1 cellular context compared by ENCODE assay signal in the genomic region with DNA sequence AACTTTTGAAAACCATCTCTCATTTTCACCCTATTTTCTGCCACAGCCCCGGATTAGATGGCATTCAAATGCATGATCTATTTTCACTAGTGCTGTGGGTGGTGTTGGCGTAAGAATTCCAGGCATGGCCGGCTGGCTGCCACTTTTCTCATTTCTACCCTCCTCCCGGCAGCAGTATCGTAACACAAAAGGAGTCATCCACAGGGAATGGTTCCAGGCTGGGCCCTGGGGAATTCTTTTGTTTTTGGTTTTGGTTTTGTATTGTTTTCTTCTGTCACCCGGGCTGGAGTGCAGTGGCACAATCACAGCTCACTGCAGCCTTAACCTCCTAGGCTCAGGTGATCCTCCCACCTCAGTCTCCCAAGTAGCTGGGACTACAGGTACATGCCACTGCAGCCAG.
TF ChIP-seq lines count a peak whose summit lies in the region.

No MANE protein-coding gene starts in this region.

TF ChIP-seq in GM23338, 12 proteins besides CTCF, POLR2A, EP300 and RAD21:
- 0 out of 2 replicates have a peak, but pooled peaks have one; percentile 21 for TF ChIP-seq ZNF462 (CRISPR knock-in tag; IDR thresholded peaks at IDR 0.05)
- no peak for TF ChIP-seq REST (IDR thresholded peaks at IDR 0.05; ENCODE audit: unreplicated experiment)
- peak; percentile 10; the same call in 1 of the 2 replicates for TF ChIP-seq CREB1 (CRISPR knock-in tag; IDR thresholded peaks at IDR 0.05; ENCODE audit: low read depth)
